Comparison of ENCODE assay signal across 14 cellular contexts in genomic region chr11:86620796-86621575, GRCh38. TPM values are rescaled to one million over a fixed set of nuclear protein-coding genes. Genes with fewer than 3 reads are reported as not detected.
A peak's percentile ranks its signal among the peaks of the same experiment; 100 is the strongest.
DNase-seq lines count a peak whose midpoint lies in the region; ATAC-seq and TF ChIP-seq lines count a peak whose summit lies in the region.
"Had no signal": no experiment of that assay in that cellular context is flagged by ENCODE, and none has a peak within 500 bp of the region (broad histone marks: within the 10 kb centered on the region; RNA-seq: fewer than 3 reads in every experiment).

No MANE protein-coding gene starts in this region.

- TF ChIP-seq CTCF in fibroblast of the aortic adventitia (IDR thresholded peaks at IDR 0.05; ENCODE audit: insufficient read depth, low read length): no peak
- TF ChIP-seq CTCF in osteocyte (IDR thresholded peaks at IDR 0.05): no peak
- TF ChIP-seq CTCF in type B pancreatic cell (conservative IDR thresholded peaks at IDR 0.05): no peak

- no peak overlapping the region for H3K4me3 Mint-ChIP-seq in osteocyte (ENCODE audit: unreplicated experiment)
- no peak overlapping the region for H3K4me3 Mint-ChIP-seq in type B pancreatic cell
- H3K4me3 Mint-ChIP-seq: endodermal cell had no signal

- H3K36me3 Mint-ChIP-seq in osteocyte (ENCODE audit: unreplicated experiment): peaks cover 2% of the 10 kb centered on the region
- H3K36me3 Mint-ChIP-seq in type B pancreatic cell: no peaks in the 10 kb centered on the region

- intact Hi-C loops in Right ventricle myocardium inferior (cut with DNase I): no loop called here
- intact Hi-C loops in cardiac septum (cut with DNase I): loop anchor here (5.0 kb wide), 1 partner anchor 51 kb away; the partner anchor contains the start of gene ME3

- H3K36me3 ChIP-seq in effector memory CD4-positive, alpha-beta T cell (ENCODE audit: control insufficient read depth, insufficient read depth, low read length): no peaks in the 10 kb centered on the region
- H3K36me3 ChIP-seq: upper lobe of left lung had no signal

- H3K27ac ChIP-seq in effector memory CD4-positive, alpha-beta T cell (ENCODE audit: insufficient read depth, low read length, poor library complexity, severe bottlenecking): no peak overlapping the region

- no peak overlapping the region for H3K4me3 ChIP-seq in fibroblast of the aortic adventitia (ENCODE audit: low read depth, low read length)
- H3K4me3 ChIP-seq in effector memory CD4-positive, alpha-beta T cell (ENCODE audit: insufficient read depth, low read depth, low read length, poor library complexity, severe bottlenecking): no peak overlapping the region
- H3K4me3 ChIP-seq: upper lobe of left lung had no signal

- H3K9me3 ChIP-seq in effector memory CD4-positive, alpha-beta T cell (ENCODE audit: control insufficient read depth, low read length): no peaks in the 10 kb centered on the region
- H3K9me3 ChIP-seq: upper lobe of left lung had no signal

- H3K27me3 Mint-ChIP-seq in osteocyte (ENCODE audit: unreplicated experiment) (no peaks in the 10 kb centered on the region), type B pancreatic cell (no peaks in the 10 kb centered on the region)

- DNase-seq in Right ventricle myocardium inferior (ENCODE audit: missing footprints) (no peak), cardiac septum (ENCODE audit: low spot score) (no peak), fibroblast of the aortic adventitia (ENCODE audit: low read depth) (peak; percentile 96), osteocyte (ENCODE audit: extremely low spot score, unreplicated experiment) (no peak), type B pancreatic cell (ENCODE audit: extremely low spot score, unreplicated experiment) (no peak)
- no peak for DNase-seq in effector memory CD4-positive, alpha-beta T cell
- DNase-seq in NK-92 treated with Interleukin-12 subunit alpha and Interleukin-12 subunit beta, amount 100 ng/mL, for 24 hours (lab: John Stamatoyannopoulos, UW): no peak
- DNase-seq: endodermal cell, NCI-H1105 treated with DMSO at 0.1 percent for 48 hours, NCI-H524 treated with DMSO at 0.1 percent for 48 hours, SHP77, upper lobe of left lung had no signal

- H3K4me1 Mint-ChIP-seq in osteocyte (ENCODE audit: unreplicated experiment) (peaks cover 78% of the 10 kb centered on the region), type B pancreatic cell (ENCODE audit: unreplicated experiment) (peaks cover 4% of the 10 kb centered on the region)
- H3K4me1 Mint-ChIP-seq: endodermal cell had no signal

- ATAC-seq in Right ventricle myocardium inferior (peak; percentile 67), HG03095 (IDR thresholded peaks at IDR 0.05; ENCODE audit: unreplicated experiment) (no peak)
- ATAC-seq: activated naive CD4-positive, alpha-beta T cell treated with anti-CD3 and anti-CD28 coated beads, Interleukin-2, amount 50 U/mL, for 72 hours had no signal

- H3K4me1 ChIP-seq in effector memory CD4-positive, alpha-beta T cell (ENCODE audit: control insufficient read depth, insufficient read depth, low read length, poor library complexity, severe bottlenecking): no peaks in the 10 kb centered on the region

- H3K9me3 Mint-ChIP-seq in osteocyte (ENCODE audit: unreplicated experiment) (no peaks in the 10 kb centered on the region), type B pancreatic cell (peaks cover 4% of the 10 kb centered on the region)

- H3K27ac Mint-ChIP-seq in osteocyte (ENCODE audit: unreplicated experiment) (peak overlapping the region; percentile 87), type B pancreatic cell (no peak overlapping the region)
- H3K27ac Mint-ChIP-seq: activated naive CD4-positive, alpha-beta T cell treated with anti-CD3 and anti-CD28 coated beads, Interleukin-2, amount 50 U/mL, for 72 hours; endodermal cell had no signal

- H3K27me3 ChIP-seq in effector memory CD4-positive, alpha-beta T cell (replicated peaks; ENCODE audit: control insufficient read depth, insufficient read depth, low read length, poor library complexity, severe bottlenecking): no peaks in the 10 kb centered on the region
- H3K27me3 ChIP-seq: upper lobe of left lung had no signal

RNA-seq across cellular contexts. Expression of gene ME3, which starts 51.4 kb away (rescaled TPM):
- total RNA-seq in Right ventricle myocardium inferior (28.9 TPM), cardiac septum (19.9 TPM), fibroblast of the aortic adventitia (ENCODE audit: low replicate concordance) (40.4 and 56.9 TPM in 2 replicates), osteocyte (17.5 and 19.5 TPM in 2 replicates), type B pancreatic cell (ENCODE audit: low replicate concordance) (6.5 and 9.7 TPM in 2 replicates)
